Comparison of ENCODE assay signal across 9 cellular contexts in the genomic region with DNA sequence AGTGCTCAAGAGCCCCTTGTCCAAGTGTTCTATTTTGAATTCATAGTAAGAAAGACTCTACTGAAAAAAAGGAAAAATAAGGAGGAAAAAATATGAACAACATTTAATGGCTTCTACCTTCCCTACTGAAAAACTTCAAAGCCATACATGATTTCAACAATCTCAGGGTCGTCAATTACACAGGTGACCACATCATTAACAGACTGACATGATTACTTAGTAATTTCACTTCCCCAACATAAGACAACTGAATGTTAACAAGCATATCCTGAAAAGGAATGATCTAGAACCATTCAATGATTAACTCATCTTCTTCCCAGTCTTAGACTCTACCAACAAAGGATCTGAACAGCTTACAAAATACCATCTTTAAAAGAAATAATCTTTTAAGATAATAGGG. TPM values are rescaled to one million over a fixed set of nuclear protein-coding genes. Genes with fewer than 3 reads are reported as not detected.
"Had no signal": no experiment of that assay in that cellular context is flagged by ENCODE, and none has a peak within 500 bp of the region (broad histone marks: within the 10 kb centered on the region; RNA-seq: fewer than 3 reads in every experiment).

No MANE protein-coding gene starts in this region.

- H3K4me3 ChIP-seq: GM23338, HAP-1 had no signal

- H3K36me3 Mint-ChIP-seq: IgD-negative memory B cell had no signal

- H3K4me3 Mint-ChIP-seq: GM23338, HFFc6, IgD-negative memory B cell had no signal

- H3K9me3 Mint-ChIP-seq: GM23338, HFFc6 had no signal

- H3K27me3 Mint-ChIP-seq: IgD-negative memory B cell had no signal

- H3K4me1 Mint-ChIP-seq: IgD-negative memory B cell had no signal

- DNase-seq: H7, HFFc6 had no signal

- H3K27ac Mint-ChIP-seq: GM23338, HFFc6, IgD-negative memory B cell had no signal

- ATAC-seq: GM23338, HCT116, HepG2 had no signal

- FAIRE-seq: H1, HepG2 had no signal

RNA-seq across cellular contexts. Expression of gene MEOX2, which starts 34.8 kb away (rescaled TPM):
- total RNA-seq: H7, HepG2, HFFc6, HT1080 had no signal
